Comparison of ENCODE assay signal across 8 cellular contexts in genomic region chrX:132622130-132622529, GRCh38.
DNase-seq lines count a peak whose midpoint lies in the region; ATAC-seq and TF ChIP-seq lines count a peak whose summit lies in the region.

No MANE protein-coding gene starts in this region.

- TF ChIP-seq CTCF in smooth muscle cell (IDR thresholded peaks at IDR 0.05; ENCODE audit: borderline replicate concordance, insufficient read depth, poor library complexity, severe bottlenecking) (no peak), WTC11 (IDR thresholded peaks at IDR 0.05) (no peak)

- H3K4me2 ChIP-seq in smooth muscle cell = peak overlapping the region; percentile 70

- 37% methylated on average over 4 of the region's 4 CpGs for whole genome bisulfite sequencing in smooth muscle cell (ENCODE audit: low lambda C conversion rate)

- CTCF ChIA-PET in WTC11 (lab: Charles Lee) = no interaction called here

- H3K27me3 Mint-ChIP-seq in WTC11 (ENCODE audit: low read depth) = peaks cover 2% of the 10 kb centered on the region; the same call in 1 of the 2 replicates

- H3K27ac Mint-ChIP-seq in WTC11 = no peak overlapping the region

- no peak overlapping the region for H3K4me3 ChIP-seq in smooth muscle cell

- H3K36me3 ChIP-seq in smooth muscle cell (ENCODE audit: low read depth) = no peaks in the 10 kb centered on the region

- no peaks in the 10 kb centered on the region for H3F3A ChIP-seq in smooth muscle cell (ENCODE audit: low read depth)

- H2AFZ ChIP-seq in smooth muscle cell (ENCODE audit: low read depth) = no peak overlapping the region

- no peaks in the 10 kb centered on the region for H3K4me1 ChIP-seq in smooth muscle cell (ENCODE audit: low read depth)

- peak overlapping the region; percentile 52 for H3K27ac ChIP-seq in smooth muscle cell (ENCODE audit: low read depth)

- H3K79me2 ChIP-seq in smooth muscle cell (ENCODE audit: low read depth) = no peaks in the 10 kb centered on the region

- no peaks in the 10 kb centered on the region for H3K27me3 ChIP-seq in smooth muscle cell (ENCODE audit: low read depth)

- H3K9me3 Mint-ChIP-seq in WTC11 = no peaks in the 10 kb centered on the region

- no peaks in the 10 kb centered on the region for H4K20me1 ChIP-seq in smooth muscle cell (ENCODE audit: low read depth)

- ATAC-seq in HG03280 (IDR thresholded peaks at IDR 0.05; ENCODE audit: unreplicated experiment) = no peak
- no peak for ATAC-seq in WTC11
- ATAC-seq in HG02840 (IDR thresholded peaks at IDR 0.05; ENCODE audit: low FRiP score, unreplicated experiment) = no peak
- no peak for ATAC-seq in GM18861 (IDR thresholded peaks at IDR 0.05; ENCODE audit: unreplicated experiment)

- no peaks in the 10 kb centered on the region for H3K9me3 ChIP-seq in smooth muscle cell (replicated peaks; ENCODE audit: low read depth)

- no peaks in the 10 kb centered on the region for H3K36me3 Mint-ChIP-seq in WTC11

- H3K4me1 Mint-ChIP-seq in WTC11 = peaks cover 2% of the 10 kb centered on the region; the same call in 1 of the 2 replicates

- no peak overlapping the region for H3K9ac ChIP-seq in smooth muscle cell (ENCODE audit: low read depth)

- H3K4me3 Mint-ChIP-seq in WTC11 = no peak overlapping the region

- DNase-seq in ELF-1 (ENCODE audit: low read depth, low spot score) (peak; percentile 47), NCI-H226 (peak; percentile 56), smooth muscle cell (lab: John Stamatoyannopoulos, UW; ENCODE audit: unreplicated experiment) (no peak), WTC11 (ENCODE audit: low spot score) (no peak)
- peak; percentile 11 for DNase-seq in activated T-helper 9 cell treated with anti-CD3 and anti-CD28 coated beads, Interleukin-2, amount 50 U/mL, for 16 hours (ENCODE audit: low read depth)

- POLR2A ChIA-PET in WTC11 (lab: Charles Lee) = interaction anchor here (0.5 kb wide), 1 partner anchor 506 kb away, joined by 3 read pairs; no protein-coding TSS in a partner anchor

TF ChIP-seq in WTC11, 78 proteins besides CTCF, POLR2A, EP300 and RAD21:
- no peak for TF ChIP-seq ZNF532 (CRISPR knock-in tag; IDR thresholded peaks at IDR 0.05; ENCODE audit: borderline replicate concordance)
- TF ChIP-seq ERG (CRISPR knock-in tag; IDR thresholded peaks at IDR 0.05) = no peak
- TF ChIP-seq FOXP1 (CRISPR knock-in tag; IDR thresholded peaks at IDR 0.05; ENCODE audit: borderline replicate concordance) = no peak
- TF ChIP-seq MYBL2 (CRISPR knock-in tag; IDR thresholded peaks at IDR 0.05) = no peak
- TF ChIP-seq ZNF416 (CRISPR knock-in tag; IDR thresholded peaks at IDR 0.05) = no peak
- no peak for TF ChIP-seq TCF7 (CRISPR knock-in tag; IDR thresholded peaks at IDR 0.05; ENCODE audit: low read depth)
- no peak for TF ChIP-seq ZNF138 (CRISPR knock-in tag; conservative IDR thresholded peaks at IDR 0.05)
- no peak for TF ChIP-seq ZNF263 (CRISPR knock-in tag; IDR thresholded peaks at IDR 0.05; ENCODE audit: low read depth)
- TF ChIP-seq, protein P1, sequence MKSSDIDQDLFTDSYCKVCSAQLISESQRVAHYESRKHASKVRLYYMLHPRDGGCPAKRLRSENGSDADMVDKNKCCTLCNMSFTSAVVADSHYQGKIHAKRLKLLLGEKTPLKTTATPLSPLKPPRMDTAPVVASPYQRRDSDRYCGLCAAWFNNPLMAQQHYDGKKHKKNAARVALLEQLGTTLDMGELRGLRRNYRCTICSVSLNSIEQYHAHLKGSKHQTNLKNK (CRISPR knock-in tag; IDR thresholded peaks at IDR 0.05) = no peak
- TF ChIP-seq PREB (CRISPR knock-in tag; IDR thresholded peaks at IDR 0.05; ENCODE audit: borderline replicate concordance) = no peak
- no peak for TF ChIP-seq RELA (CRISPR knock-in tag; IDR thresholded peaks at IDR 0.05; ENCODE audit: borderline replicate concordance)
- TF ChIP-seq HMGA2 (CRISPR knock-in tag; IDR thresholded peaks at IDR 0.05) = no peak
- TF ChIP-seq MLX (CRISPR knock-in tag; IDR thresholded peaks at IDR 0.05) = no peak
- TF ChIP-seq, protein P2, sequence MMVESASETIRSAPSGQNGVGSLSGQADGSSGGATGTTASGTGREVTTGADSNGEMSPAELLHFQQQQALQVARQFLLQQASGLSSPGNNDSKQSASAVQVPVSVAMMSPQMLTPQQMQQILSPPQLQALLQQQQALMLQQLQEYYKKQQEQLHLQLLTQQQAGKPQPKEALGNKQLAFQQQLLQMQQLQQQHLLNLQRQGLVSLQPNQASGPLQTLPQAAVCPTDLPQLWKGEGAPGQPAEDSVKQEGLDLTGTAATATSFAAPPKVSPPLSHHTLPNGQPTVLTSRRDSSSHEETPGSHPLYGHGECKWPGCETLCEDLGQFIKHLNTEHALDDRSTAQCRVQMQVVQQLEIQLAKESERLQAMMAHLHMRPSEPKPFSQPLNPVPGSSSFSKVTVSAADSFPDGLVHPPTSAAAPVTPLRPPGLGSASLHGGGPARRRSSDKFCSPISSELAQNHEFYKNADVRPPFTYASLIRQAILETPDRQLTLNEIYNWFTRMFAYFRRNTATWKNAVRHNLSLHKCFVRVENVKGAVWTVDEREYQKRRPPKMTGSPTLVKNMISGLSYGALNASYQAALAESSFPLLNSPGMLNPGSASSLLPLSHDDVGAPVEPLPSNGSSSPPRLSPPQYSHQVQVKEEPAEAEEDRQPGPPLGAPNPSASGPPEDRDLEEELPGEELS (CRISPR knock-in tag; IDR thresholded peaks at IDR 0.05) = no peak
- no peak for TF ChIP-seq ETV6 (CRISPR knock-in tag; IDR thresholded peaks at IDR 0.05)
- TF ChIP-seq, protein P3, sequence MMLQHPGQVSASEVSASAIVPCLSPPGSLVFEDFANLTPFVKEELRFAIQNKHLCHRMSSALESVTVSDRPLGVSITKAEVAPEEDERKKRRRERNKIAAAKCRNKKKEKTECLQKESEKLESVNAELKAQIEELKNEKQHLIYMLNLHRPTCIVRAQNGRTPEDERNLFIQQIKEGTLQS (CRISPR knock-in tag; conservative IDR thresholded peaks at IDR 0.05) = no peak

Comparison
In these comparisons a context has a peak if more than half of its experiments do, and no peak if none do; other contexts are left out.
1. DNase-seq: peak in ELF-1 (single experiment), NCI-H226 (single experiment) and activated T-helper 9 cell treated with anti-CD3 and anti-CD28 coated beads, Interleukin-2, amount 50 U/mL, for 16 hours (single experiment); none in smooth muscle cell (single experiment) and WTC11 (single experiment).